ENCODE assay signal across 1 cellular context in genomic region chr1:109548321-109549267, GRCh38.
A peak's percentile ranks its signal among the peaks of the same experiment; 100 is the strongest.
TF ChIP-seq lines count a peak whose summit lies in the region.

TSS of gene GNAI3 (plus strand) at chr1:109548615. CDS start at chr1:109548721, 106 bp downstream.

TF ChIP-seq in HepG2, 621 proteins besides CTCF, POLR2A, EP300 and RAD21 (continued from another document and continues in another):
- TF ChIP-seq, protein P1, sequence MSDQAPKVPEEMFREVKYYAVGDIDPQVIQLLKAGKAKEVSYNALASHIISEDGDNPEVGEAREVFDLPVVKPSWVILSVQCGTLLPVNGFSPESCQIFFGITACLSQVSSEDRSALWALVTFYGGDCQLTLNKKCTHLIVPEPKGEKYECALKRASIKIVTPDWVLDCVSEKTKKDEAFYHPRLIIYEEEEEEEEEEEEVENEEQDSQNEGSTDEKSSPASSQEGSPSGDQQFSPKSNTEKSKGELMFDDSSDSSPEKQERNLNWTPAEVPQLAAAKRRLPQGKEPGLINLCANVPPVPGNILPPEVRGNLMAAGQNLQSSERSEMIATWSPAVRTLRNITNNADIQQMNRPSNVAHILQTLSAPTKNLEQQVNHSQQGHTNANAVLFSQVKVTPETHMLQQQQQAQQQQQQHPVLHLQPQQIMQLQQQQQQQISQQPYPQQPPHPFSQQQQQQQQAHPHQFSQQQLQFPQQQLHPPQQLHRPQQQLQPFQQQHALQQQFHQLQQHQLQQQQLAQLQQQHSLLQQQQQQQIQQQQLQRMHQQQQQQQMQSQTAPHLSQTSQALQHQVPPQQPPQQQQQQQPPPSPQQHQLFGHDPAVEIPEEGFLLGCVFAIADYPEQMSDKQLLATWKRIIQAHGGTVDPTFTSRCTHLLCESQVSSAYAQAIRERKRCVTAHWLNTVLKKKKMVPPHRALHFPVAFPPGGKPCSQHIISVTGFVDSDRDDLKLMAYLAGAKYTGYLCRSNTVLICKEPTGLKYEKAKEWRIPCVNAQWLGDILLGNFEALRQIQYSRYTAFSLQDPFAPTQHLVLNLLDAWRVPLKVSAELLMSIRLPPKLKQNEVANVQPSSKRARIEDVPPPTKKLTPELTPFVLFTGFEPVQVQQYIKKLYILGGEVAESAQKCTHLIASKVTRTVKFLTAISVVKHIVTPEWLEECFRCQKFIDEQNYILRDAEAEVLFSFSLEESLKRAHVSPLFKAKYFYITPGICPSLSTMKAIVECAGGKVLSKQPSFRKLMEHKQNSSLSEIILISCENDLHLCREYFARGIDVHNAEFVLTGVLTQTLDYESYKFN (CRISPR knock-in tag; conservative IDR thresholded peaks at IDR 0.05): peak; percentile 52
- TF ChIP-seq, protein P2, sequence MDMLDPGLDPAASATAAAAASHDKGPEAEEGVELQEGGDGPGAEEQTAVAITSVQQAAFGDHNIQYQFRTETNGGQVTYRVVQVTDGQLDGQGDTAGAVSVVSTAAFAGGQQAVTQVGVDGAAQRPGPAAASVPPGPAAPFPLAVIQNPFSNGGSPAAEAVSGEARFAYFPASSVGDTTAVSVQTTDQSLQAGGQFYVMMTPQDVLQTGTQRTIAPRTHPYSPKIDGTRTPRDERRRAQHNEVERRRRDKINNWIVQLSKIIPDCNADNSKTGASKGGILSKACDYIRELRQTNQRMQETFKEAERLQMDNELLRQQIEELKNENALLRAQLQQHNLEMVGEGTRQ (IDR thresholded peaks at IDR 0.05; ENCODE audit: low read depth, low read length): no peak
- TF ChIP-seq, protein P2 (CRISPR knock-in tag; IDR thresholded peaks at IDR 0.05; ENCODE audit: borderline replicate concordance): peak; percentile 69; the same call in 1 of the 2 replicates
- peak; percentile 86; the same call in 1 of the 2 replicates for TF ChIP-seq ZSCAN31 (CRISPR knock-in tag; IDR thresholded peaks at IDR 0.05; ENCODE audit: low read depth)
- TF ChIP-seq ZFYVE20 (CRISPR knock-in tag; IDR thresholded peaks at IDR 0.05; ENCODE audit: borderline replicate concordance, low read depth): no peak
- no peak; the same call in 1 of the 2 replicates for TF ChIP-seq SMAD1 (CRISPR knock-in tag; IDR thresholded peaks at IDR 0.05; ENCODE audit: borderline replicate concordance, low read depth)
- TF ChIP-seq, protein P3, sequence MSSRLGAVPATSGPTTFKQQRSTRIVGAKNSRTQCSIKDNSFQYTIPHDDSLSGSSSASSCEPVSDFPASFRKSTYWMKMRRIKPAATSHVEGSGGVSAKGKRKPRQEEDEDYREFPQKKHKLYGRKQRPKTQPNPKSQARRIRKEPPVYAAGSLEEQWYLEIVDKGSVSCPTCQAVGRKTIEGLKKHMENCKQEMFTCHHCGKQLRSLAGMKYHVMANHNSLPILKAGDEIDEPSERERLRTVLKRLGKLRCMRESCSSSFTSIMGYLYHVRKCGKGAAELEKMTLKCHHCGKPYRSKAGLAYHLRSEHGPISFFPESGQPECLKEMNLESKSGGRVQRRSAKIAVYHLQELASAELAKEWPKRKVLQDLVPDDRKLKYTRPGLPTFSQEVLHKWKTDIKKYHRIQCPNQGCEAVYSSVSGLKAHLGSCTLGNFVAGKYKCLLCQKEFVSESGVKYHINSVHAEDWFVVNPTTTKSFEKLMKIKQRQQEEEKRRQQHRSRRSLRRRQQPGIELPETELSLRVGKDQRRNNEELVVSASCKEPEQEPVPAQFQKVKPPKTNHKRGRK (CRISPR knock-in tag; IDR thresholded peaks at IDR 0.05): no peak
- TF ChIP-seq, protein P4, sequence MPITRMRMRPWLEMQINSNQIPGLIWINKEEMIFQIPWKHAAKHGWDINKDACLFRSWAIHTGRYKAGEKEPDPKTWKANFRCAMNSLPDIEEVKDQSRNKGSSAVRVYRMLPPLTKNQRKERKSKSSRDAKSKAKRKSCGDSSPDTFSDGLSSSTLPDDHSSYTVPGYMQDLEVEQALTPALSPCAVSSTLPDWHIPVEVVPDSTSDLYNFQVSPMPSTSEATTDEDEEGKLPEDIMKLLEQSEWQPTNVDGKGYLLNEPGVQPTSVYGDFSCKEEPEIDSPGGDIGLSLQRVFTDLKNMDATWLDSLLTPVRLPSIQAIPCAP (CRISPR knock-in tag; IDR thresholded peaks at IDR 0.05; ENCODE audit: low read depth): peak; percentile 25; the same call in 1 of the 2 replicates
- TF ChIP-seq, protein P5, sequence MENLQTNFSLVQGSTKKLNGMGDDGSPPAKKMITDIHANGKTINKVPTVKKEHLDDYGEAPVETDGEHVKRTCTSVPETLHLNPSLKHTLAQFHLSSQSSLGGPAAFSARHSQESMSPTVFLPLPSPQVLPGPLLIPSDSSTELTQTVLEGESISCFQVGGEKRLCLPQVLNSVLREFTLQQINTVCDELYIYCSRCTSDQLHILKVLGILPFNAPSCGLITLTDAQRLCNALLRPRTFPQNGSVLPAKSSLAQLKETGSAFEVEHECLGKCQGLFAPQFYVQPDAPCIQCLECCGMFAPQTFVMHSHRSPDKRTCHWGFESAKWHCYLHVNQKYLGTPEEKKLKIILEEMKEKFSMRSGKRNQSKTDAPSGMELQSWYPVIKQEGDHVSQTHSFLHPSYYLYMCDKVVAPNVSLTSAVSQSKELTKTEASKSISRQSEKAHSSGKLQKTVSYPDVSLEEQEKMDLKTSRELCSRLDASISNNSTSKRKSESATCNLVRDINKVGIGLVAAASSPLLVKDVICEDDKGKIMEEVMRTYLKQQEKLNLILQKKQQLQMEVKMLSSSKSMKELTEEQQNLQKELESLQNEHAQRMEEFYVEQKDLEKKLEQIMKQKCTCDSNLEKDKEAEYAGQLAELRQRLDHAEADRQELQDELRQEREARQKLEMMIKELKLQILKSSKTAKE (CRISPR knock-in tag; IDR thresholded peaks at IDR 0.05; ENCODE audit: borderline replicate concordance): peak; percentile 26; the same call in 1 of the 2 replicates
- no peak for TF ChIP-seq MYNN (CRISPR knock-in tag; IDR thresholded peaks at IDR 0.05; ENCODE audit: low read depth)
- peak; percentile 95 for TF ChIP-seq ELF4 (CRISPR knock-in tag; IDR thresholded peaks at IDR 0.05; ENCODE audit: borderline replicate concordance)
- no peak for TF ChIP-seq NCOA1 (CRISPR knock-in tag; IDR thresholded peaks at IDR 0.05)
- peak; percentile 98 for TF ChIP-seq PHF8 (CRISPR knock-in tag; IDR thresholded peaks at IDR 0.05)
- peak; percentile 59; the same call in 1 of the 2 replicates for TF ChIP-seq ZNF768 (CRISPR knock-in tag; IDR thresholded peaks at IDR 0.05)
- TF ChIP-seq ZNF264 (CRISPR knock-in tag; IDR thresholded peaks at IDR 0.05): no peak
- TF ChIP-seq, protein P6, sequence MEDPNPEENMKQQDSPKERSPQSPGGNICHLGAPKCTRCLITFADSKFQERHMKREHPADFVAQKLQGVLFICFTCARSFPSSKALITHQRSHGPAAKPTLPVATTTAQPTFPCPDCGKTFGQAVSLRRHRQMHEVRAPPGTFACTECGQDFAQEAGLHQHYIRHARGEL (CRISPR knock-in tag; IDR thresholded peaks at IDR 0.05): no peak
- TF ChIP-seq, protein P7, sequence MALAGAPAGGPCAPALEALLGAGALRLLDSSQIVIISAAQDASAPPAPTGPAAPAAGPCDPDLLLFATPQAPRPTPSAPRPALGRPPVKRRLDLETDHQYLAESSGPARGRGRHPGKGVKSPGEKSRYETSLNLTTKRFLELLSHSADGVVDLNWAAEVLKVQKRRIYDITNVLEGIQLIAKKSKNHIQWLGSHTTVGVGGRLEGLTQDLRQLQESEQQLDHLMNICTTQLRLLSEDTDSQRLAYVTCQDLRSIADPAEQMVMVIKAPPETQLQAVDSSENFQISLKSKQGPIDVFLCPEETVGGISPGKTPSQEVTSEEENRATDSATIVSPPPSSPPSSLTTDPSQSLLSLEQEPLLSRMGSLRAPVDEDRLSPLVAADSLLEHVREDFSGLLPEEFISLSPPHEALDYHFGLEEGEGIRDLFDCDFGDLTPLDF (CRISPR knock-in tag; IDR thresholded peaks at IDR 0.05): peak; percentile 51
- TF ChIP-seq AFF4 (CRISPR knock-in tag; IDR thresholded peaks at IDR 0.05): no peak
- 0 out of 2 replicates have a peak, but pooled peaks have one; percentile 18 for TF ChIP-seq ZBTB25 (CRISPR knock-in tag; IDR thresholded peaks at IDR 0.05)
- no peak for TF ChIP-seq MAFG (CRISPR knock-in tag; IDR thresholded peaks at IDR 0.05)
- no peak for TF ChIP-seq ZNF235 (CRISPR knock-in tag; IDR thresholded peaks at IDR 0.05; ENCODE audit: borderline replicate concordance)
- no peak for TF ChIP-seq ZNF75D (CRISPR knock-in tag; IDR thresholded peaks at IDR 0.05; ENCODE audit: borderline replicate concordance)
- no peak for TF ChIP-seq NPAS2 (CRISPR knock-in tag; IDR thresholded peaks at IDR 0.05; ENCODE audit: borderline replicate concordance)
- TF ChIP-seq, protein P8, sequence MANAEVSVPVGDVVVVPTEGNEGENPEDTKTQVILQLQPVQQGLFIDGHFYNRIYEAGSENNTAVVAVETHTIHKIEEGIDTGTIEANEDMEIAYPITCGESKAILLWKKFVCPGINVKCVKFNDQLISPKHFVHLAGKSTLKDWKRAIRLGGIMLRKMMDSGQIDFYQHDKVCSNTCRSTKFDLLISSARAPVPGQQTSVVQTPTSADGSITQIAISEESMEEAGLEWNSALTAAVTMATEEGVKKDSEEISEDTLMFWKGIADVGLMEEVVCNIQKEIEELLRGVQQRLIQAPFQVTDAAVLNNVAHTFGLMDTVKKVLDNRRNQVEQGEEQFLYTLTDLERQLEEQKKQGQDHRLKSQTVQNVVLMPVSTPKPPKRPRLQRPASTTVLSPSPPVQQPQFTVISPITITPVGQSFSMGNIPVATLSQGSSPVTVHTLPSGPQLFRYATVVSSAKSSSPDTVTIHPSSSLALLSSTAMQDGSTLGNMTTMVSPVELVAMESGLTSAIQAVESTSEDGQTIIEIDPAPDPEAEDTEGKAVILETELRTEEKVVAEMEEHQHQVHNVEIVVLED (CRISPR knock-in tag; IDR thresholded peaks at IDR 0.05; ENCODE audit: borderline replicate concordance): peak; percentile 75; the same call in 1 of the 2 replicates
- TF ChIP-seq SNAPC2 (CRISPR knock-in tag; IDR thresholded peaks at IDR 0.05): peak; percentile 93
- no peak for TF ChIP-seq REXO4 (CRISPR knock-in tag; IDR thresholded peaks at IDR 0.05; ENCODE audit: borderline replicate concordance)
- no peak for TF ChIP-seq MTF1 (CRISPR knock-in tag; IDR thresholded peaks at IDR 0.05)
- TF ChIP-seq ZNF570 (CRISPR knock-in tag; IDR thresholded peaks at IDR 0.05; ENCODE audit: borderline replicate concordance): no peak
- TF ChIP-seq ZNF549 (CRISPR knock-in tag; IDR thresholded peaks at IDR 0.05): no peak
- TF ChIP-seq, protein P9, sequence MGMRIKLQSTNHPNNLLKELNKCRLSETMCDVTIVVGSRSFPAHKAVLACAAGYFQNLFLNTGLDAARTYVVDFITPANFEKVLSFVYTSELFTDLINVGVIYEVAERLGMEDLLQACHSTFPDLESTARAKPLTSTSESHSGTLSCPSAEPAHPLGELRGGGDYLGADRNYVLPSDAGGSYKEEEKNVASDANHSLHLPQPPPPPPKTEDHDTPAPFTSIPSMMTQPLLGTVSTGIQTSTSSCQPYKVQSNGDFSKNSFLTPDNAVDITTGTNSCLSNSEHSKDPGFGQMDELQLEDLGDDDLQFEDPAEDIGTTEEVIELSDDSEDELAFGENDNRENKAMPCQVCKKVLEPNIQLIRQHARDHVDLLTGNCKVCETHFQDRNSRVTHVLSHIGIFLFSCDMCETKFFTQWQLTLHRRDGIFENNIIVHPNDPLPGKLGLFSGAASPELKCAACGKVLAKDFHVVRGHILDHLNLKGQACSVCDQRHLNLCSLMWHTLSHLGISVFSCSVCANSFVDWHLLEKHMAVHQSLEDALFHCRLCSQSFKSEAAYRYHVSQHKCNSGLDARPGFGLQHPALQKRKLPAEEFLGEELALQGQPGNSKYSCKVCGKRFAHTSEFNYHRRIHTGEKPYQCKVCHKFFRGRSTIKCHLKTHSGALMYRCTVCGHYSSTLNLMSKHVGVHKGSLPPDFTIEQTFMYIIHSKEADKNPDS (CRISPR knock-in tag; IDR thresholded peaks at IDR 0.05): no peak
- peak in 1 of 2 experiments; percentile 84; a peak in 2 of 4 replicates for TF ChIP-seq KLF16 (CRISPR knock-in tag; IDR thresholded peaks at IDR 0.05)
- TF ChIP-seq STAG1 (CRISPR knock-in tag; IDR thresholded peaks at IDR 0.05): no peak
- no peak; the same call in 1 of the 2 replicates for TF ChIP-seq GLI4 (CRISPR knock-in tag; IDR thresholded peaks at IDR 0.05; ENCODE audit: borderline replicate concordance)
- TF ChIP-seq DMAP1 (CRISPR knock-in tag; IDR thresholded peaks at IDR 0.05): peak; percentile 85
- peak; percentile 86; the same call in 1 of the 2 replicates for TF ChIP-seq TARDBP (CRISPR knock-in tag; IDR thresholded peaks at IDR 0.05)
- TF ChIP-seq FOXK1 (CRISPR knock-in tag; IDR thresholded peaks at IDR 0.05; ENCODE audit: borderline replicate concordance, low read depth): peak; percentile 66; the same call in 1 of the 2 replicates
